ENCODE assay signal across 1 cellular context in the genomic region with DNA sequence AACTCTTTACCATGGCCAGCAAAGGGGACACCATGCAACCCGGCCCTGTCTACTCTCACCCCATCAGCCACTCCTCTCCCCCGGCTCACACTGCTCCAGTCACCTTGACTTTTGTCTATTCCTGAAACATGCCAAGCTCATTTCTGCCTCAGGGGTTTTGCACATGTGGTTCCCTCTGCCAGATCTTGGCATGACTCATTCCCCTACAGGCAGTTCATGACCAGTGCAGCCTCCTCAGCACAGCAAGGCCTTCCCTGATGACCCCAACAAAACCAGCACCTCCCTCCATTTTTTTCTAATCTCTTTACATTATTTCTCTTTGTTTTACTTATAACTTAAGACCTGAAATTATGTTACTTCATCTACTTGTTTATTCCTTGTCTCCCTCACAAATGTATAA.
TF ChIP-seq lines count a peak whose summit lies in the region.

No MANE protein-coding gene starts in this region.

TF ChIP-seq in K562, 482 proteins besides CTCF, POLR2A, EP300 and RAD21:
- TF ChIP-seq FOXA1 (IDR thresholded peaks at IDR 0.05; ENCODE audit: borderline replicate concordance) (no peak), RHOXF2B (CRISPR knock-in tag; conservative IDR thresholded peaks at IDR 0.05) (no peak), JUND (IDR thresholded peaks at IDR 0.05; ENCODE audit: borderline replicate concordance, low read depth, low read length) (no peak), JUND (tag; IDR thresholded peaks at IDR 0.05; ENCODE audit: borderline replicate concordance, low read depth, low read length) (no peak), MYC (IDR thresholded peaks at IDR 0.05; ENCODE audit: low read depth, low read length) (no peak), MYC (CRISPR knock-in tag; IDR thresholded peaks at IDR 0.05; ENCODE audit: borderline replicate concordance, low read depth) (no peak), SIN3B (IDR thresholded peaks at IDR 0.05; ENCODE audit: low read depth) (no peak), AFF1 (IDR thresholded peaks at IDR 0.05; ENCODE audit: low read depth in 1 of 2, partially characterized antibody in 2 of 2) (no peak), ZKSCAN8 (CRISPR knock-in tag; IDR thresholded peaks at IDR 0.05) (no peak), MXD1 (CRISPR knock-in tag; IDR thresholded peaks at IDR 0.05; ENCODE audit: borderline replicate concordance, poor library complexity, severe bottlenecking) (no peak), GATAD2B (IDR thresholded peaks at IDR 0.05; ENCODE audit: borderline replicate concordance) (no peak), ATF6 (CRISPR knock-in tag; IDR thresholded peaks at IDR 0.05) (no peak), TARDBP (IDR thresholded peaks at IDR 0.05) (no peak), SIX5 (IDR thresholded peaks at IDR 0.05; ENCODE audit: borderline replicate concordance in 1 of 2, insufficient read depth in 1 of 2, low read depth in 1 of 2, low read length in 2 of 2) (no peak), HCFC1 (IDR thresholded peaks at IDR 0.05; ENCODE audit: low read depth, low read length) (no peak), SAP30 (IDR thresholded peaks at IDR 0.05; ENCODE audit: borderline replicate concordance, insufficient read depth, low read depth, low read length, poor library complexity, severe bottlenecking) (no peak), MYBL2 (IDR thresholded peaks at IDR 0.05; ENCODE audit: low read depth) (no peak), MYBL2 (CRISPR knock-in tag; IDR thresholded peaks at IDR 0.05; ENCODE audit: borderline replicate concordance) (no peak), NFE2 (IDR thresholded peaks at IDR 0.05; ENCODE audit: low read depth) (no peak), SMAD3 (CRISPR knock-in tag; conservative IDR thresholded peaks at IDR 0.05) (no peak), TRIM24 (IDR thresholded peaks at IDR 0.05) (no peak)
- TF ChIP-seq, protein P1, sequence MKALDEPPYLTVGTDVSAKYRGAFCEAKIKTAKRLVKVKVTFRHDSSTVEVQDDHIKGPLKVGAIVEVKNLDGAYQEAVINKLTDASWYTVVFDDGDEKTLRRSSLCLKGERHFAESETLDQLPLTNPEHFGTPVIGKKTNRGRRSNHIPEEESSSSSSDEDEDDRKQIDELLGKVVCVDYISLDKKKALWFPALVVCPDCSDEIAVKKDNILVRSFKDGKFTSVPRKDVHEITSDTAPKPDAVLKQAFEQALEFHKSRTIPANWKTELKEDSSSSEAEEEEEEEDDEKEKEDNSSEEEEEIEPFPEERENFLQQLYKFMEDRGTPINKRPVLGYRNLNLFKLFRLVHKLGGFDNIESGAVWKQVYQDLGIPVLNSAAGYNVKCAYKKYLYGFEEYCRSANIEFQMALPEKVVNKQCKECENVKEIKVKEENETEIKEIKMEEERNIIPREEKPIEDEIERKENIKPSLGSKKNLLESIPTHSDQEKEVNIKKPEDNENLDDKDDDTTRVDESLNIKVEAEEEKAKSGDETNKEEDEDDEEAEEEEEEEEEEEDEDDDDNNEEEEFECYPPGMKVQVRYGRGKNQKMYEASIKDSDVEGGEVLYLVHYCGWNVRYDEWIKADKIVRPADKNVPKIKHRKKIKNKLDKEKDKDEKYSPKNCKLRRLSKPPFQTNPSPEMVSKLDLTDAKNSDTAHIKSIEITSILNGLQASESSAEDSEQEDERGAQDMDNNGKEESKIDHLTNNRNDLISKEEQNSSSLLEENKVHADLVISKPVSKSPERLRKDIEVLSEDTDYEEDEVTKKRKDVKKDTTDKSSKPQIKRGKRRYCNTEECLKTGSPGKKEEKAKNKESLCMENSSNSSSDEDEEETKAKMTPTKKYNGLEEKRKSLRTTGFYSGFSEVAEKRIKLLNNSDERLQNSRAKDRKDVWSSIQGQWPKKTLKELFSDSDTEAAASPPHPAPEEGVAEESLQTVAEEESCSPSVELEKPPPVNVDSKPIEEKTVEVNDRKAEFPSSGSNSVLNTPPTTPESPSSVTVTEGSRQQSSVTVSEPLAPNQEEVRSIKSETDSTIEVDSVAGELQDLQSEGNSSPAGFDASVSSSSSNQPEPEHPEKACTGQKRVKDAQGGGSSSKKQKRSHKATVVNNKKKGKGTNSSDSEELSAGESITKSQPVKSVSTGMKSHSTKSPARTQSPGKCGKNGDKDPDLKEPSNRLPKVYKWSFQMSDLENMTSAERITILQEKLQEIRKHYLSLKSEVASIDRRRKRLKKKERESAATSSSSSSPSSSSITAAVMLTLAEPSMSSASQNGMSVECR (CRISPR knock-in tag; IDR thresholded peaks at IDR 0.05) = no peak
